8 cellular contexts compared by ENCODE assay signal in the genomic region with DNA sequence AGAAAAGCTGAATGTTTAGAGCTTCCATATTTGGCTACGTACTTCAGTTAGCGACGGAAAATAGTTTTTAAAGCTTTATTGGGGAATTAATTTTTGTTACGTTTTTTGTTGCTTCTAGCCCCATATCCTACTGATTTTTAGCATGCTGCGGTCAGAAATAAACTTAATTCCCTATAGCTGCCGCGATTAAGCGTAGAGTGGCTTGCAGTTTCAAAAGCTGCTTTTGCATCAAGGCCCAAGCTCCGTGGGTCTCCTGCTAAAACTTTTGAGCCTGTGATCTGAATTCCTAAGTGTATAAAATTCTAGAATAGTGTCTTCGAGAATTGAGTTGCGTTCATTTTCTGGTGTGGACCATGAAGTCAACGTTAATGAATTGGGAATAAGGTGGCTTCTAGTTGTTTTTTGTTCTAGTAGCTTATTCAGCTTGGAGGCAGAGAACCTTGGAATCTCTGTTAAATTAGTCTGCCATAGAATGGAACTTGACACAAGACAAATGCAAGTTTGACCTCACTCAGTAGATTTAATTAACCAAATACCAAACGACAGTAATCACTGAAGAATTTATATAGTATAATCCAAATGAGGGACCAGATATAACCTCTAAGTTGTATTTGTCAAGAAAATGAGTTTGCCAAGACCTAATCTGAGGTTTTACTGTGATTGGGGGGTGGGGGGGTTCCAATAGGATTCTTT. TPM values are rescaled to one million over a fixed set of nuclear protein-coding genes. Genes with fewer than 3 reads are reported as not detected.
A peak's percentile ranks its signal among the peaks of the same experiment; 100 is the strongest.
DNase-seq lines count a peak whose midpoint lies in the region; ATAC-seq and TF ChIP-seq lines count a peak whose summit lies in the region.

No MANE protein-coding gene starts in this region.

- no peaks in the 10 kb centered on the region for H3K9me2 ChIP-seq in OCI-LY7 (ENCODE audit: insufficient read depth, low read length)

- H3K27me3 ChIP-seq in CD4-positive, CD25-positive, alpha-beta regulatory T cell (ENCODE audit: control insufficient read depth, insufficient read depth, low read length), result no peaks in the 10 kb centered on the region
- no peaks in the 10 kb centered on the region for H3K27me3 ChIP-seq in endocrine pancreas (ENCODE audit: control insufficient read depth, insufficient read depth, low read length)
- H3K27me3 ChIP-seq in neural progenitor cell, result no peaks in the 10 kb centered on the region

- H3K4me2 ChIP-seq in OCI-LY7 (ENCODE audit: low read length) (peak overlapping the region; percentile 89), neural progenitor cell (peak overlapping the region; percentile 95)

- H3K79me2 ChIP-seq in OCI-LY7 (ENCODE audit: insufficient read depth, low read depth, low read length) (peaks cover 58% of the 10 kb centered on the region), neural progenitor cell (ENCODE audit: low read depth) (peaks cover 60% of the 10 kb centered on the region)

- peaks cover 0 to 2% (median 0%) of the 10 kb centered on the region in 7 donors for H3K9me3 Mint-ChIP-seq in CD4-positive, CD25-positive, alpha-beta regulatory T cell
- H3K9me3 Mint-ChIP-seq in neural progenitor cell, result no peaks in the 10 kb centered on the region

- peak overlapping the region; percentile 99 to 100 (median 100) for H3K4me3 Mint-ChIP-seq in CD4-positive, CD25-positive, alpha-beta regulatory T cell
- peak overlapping the region; percentile 96 for H3K4me3 Mint-ChIP-seq in neural progenitor cell

- BruUV-seq in OCI-LY7 (replicated peaks; lab: Mats Ljungman, UMichigan), result TSS peak; percentile 72

- TF ChIP-seq CTCF in OCI-LY7 (conservative IDR thresholded peaks at IDR 0.05; ENCODE audit: low read length) (no peak), neural progenitor cell (IDR thresholded peaks at IDR 0.05) (no peak)

- H3K27ac Mint-ChIP-seq in CD4-positive, CD25-positive, alpha-beta regulatory T cell, result peak overlapping the region; percentile 96 to 99 (median 98)
- peak overlapping the region; percentile 89 for H3K27ac Mint-ChIP-seq in neural progenitor cell

- no peaks in the 10 kb centered on the region for H3K27me3 Mint-ChIP-seq in CD4-positive, CD25-positive, alpha-beta regulatory T cell
- peaks cover 4% of the 10 kb centered on the region for H3K27me3 Mint-ChIP-seq in neural progenitor cell (ENCODE audit: insufficient read depth, low read depth)

- H2AFZ ChIP-seq in OCI-LY7 (ENCODE audit: low read length) (peak overlapping the region; percentile 73; the same call in 1 of the 2 replicates), neural progenitor cell (replicated peaks) (no peak overlapping the region)

- peaks cover 14% of the 10 kb centered on the region for H3F3A ChIP-seq in neural progenitor cell (ENCODE audit: low read depth)

- POLR2A ChIA-PET in OCI-LY7 (lab: Charles Lee), result interaction anchor here (0.6 to 4.8 kb wide), 14 partner anchors 8 to 397 kb away, joined by 3 to 17 read pairs (median 6); a partner anchor contains a TSS

- H3K9ac ChIP-seq in endocrine pancreas (ENCODE audit: control insufficient read depth, insufficient read depth, low read length) (peak overlapping the region; percentile 98), neural progenitor cell (peak overlapping the region; percentile 77)

- H3K27ac ChIP-seq in CD4-positive, CD25-positive, alpha-beta regulatory T cell (ENCODE audit: insufficient read depth, low read length, poor library complexity, severe bottlenecking), result peak overlapping the region; percentile 88
- H3K27ac ChIP-seq in OCI-LY7 (ENCODE audit: low read depth, low read length, poor library complexity, severe bottlenecking), result peak overlapping the region; percentile 55
- peak overlapping the region; percentile 70 for H3K27ac ChIP-seq in neural progenitor cell

- H3K4me1 ChIP-seq in CD4-positive, CD25-positive, alpha-beta regulatory T cell (ENCODE audit: control insufficient read depth, insufficient read depth, low read length, poor library complexity, severe bottlenecking), result peaks cover 24% of the 10 kb centered on the region
- H3K4me1 ChIP-seq in OCI-LY7 (ENCODE audit: insufficient read depth, low read length, poor library complexity, severe bottlenecking) (peaks cover 25% of the 10 kb centered on the region), endocrine pancreas (ENCODE audit: control insufficient read depth, insufficient read depth, low read length) (peaks cover 17% of the 10 kb centered on the region), neural progenitor cell (peaks cover 21% of the 10 kb centered on the region)

- peaks cover 3% of the 10 kb centered on the region for H3K36me3 Mint-ChIP-seq in CD4-positive, CD25-positive, alpha-beta regulatory T cell
- peaks cover 7% of the 10 kb centered on the region for H3K36me3 Mint-ChIP-seq in neural progenitor cell

- H4K20me1 ChIP-seq in OCI-LY7 (ENCODE audit: insufficient read depth, low read length), result peaks cover 25% of the 10 kb centered on the region
- peaks cover 54% of the 10 kb centered on the region for H4K20me1 ChIP-seq in neural progenitor cell (ENCODE audit: low read depth)

- no peak for DNase-seq in CD4-positive, CD25-positive, alpha-beta regulatory T cell
- DNase-seq in OCI-LY7 (ENCODE audit: low spot score), result no peak
- DNase-seq in neural progenitor cell (ENCODE audit: low spot score), result no peak
- no peak for DNase-seq in AG08396 (ENCODE audit: low spot score)
- DNase-seq in NCI-H2107 (lab: John Stamatoyannopoulos, UW), result no peak

- CTCF ChIA-PET in OCI-LY7 (lab: Charles Lee; ENCODE audit: unreplicated experiment), result interaction anchor here (0.6 to 1.2 kb wide), 3 partner anchors 11 to 1404 kb away, joined by 3 read pairs; no protein-coding TSS in a partner anchor

- H3K4me3 ChIP-seq in CD4-positive, CD25-positive, alpha-beta regulatory T cell (ENCODE audit: low read depth, low read length), result peak overlapping the region; percentile 97
- H3K4me3 ChIP-seq in OCI-LY7 (ENCODE audit: low read depth, low read length, poor library complexity, severe bottlenecking) (peak overlapping the region; percentile 87), endocrine pancreas (ENCODE audit: control insufficient read depth, insufficient read depth, low read length) (peak overlapping the region; percentile 100), neural progenitor cell (peak overlapping the region; percentile 83)

- ATAC-seq in CD4-positive, CD25-positive, alpha-beta regulatory T cell (ENCODE audit: low read depth in 2 of 2), result no peak
- ATAC-seq in HG02623 (IDR thresholded peaks at IDR 0.05; ENCODE audit: unreplicated experiment) (no peak), GM21528 (IDR thresholded peaks at IDR 0.05; ENCODE audit: low FRiP score, unreplicated experiment) (no peak)

- intact Hi-C loops in OCI-LY7 (cut with micrococcal nuclease; ENCODE audit: unreplicated experiment), result loop anchor here (1.0 kb wide), 1 partner anchor 51 kb away; a partner anchor contains a TSS

- no peaks in the 10 kb centered on the region for H3K9me3 ChIP-seq in CD4-positive, CD25-positive, alpha-beta regulatory T cell (ENCODE audit: control insufficient read depth in 2 of 2, low read length in 2 of 2)
- H3K9me3 ChIP-seq in OCI-LY7 (ENCODE audit: low read length), result no peaks in the 10 kb centered on the region
- H3K9me3 ChIP-seq in endocrine pancreas (ENCODE audit: control insufficient read depth, low read length), result no peaks in the 10 kb centered on the region
- H3K9me3 ChIP-seq in neural progenitor cell (ENCODE audit: low read depth), result no peaks in the 10 kb centered on the region

- H3K4me1 Mint-ChIP-seq in CD4-positive, CD25-positive, alpha-beta regulatory T cell, result peaks cover 22 to 59% (median 40%) of the 10 kb centered on the region in 4 donors
- H3K4me1 Mint-ChIP-seq in neural progenitor cell, result peaks cover 22% of the 10 kb centered on the region

- H3K36me3 ChIP-seq in CD4-positive, CD25-positive, alpha-beta regulatory T cell (ENCODE audit: control insufficient read depth, insufficient read depth, low read length), result no peaks in the 10 kb centered on the region
- H3K36me3 ChIP-seq in OCI-LY7 (ENCODE audit: insufficient read depth, low read length), result peaks cover 30% of the 10 kb centered on the region; the same call in 1 of the 2 replicates
- no peaks in the 10 kb centered on the region for H3K36me3 ChIP-seq in endocrine pancreas (ENCODE audit: control insufficient read depth, insufficient read depth, low read length)
- no peaks in the 10 kb centered on the region for H3K36me3 ChIP-seq in neural progenitor cell

RNA-seq across cellular contexts. Expression of a gene that starts 1.0 kb away (rescaled TPM):
- total RNA-seq in CD4-positive, CD25-positive, alpha-beta regulatory T cell, result 30.2 TPM
- polyA plus RNA-seq in CD4-positive, CD25-positive, alpha-beta regulatory T cell, result 10 to 100 TPM; 19.1 to 27.3 (median 23.7) TPM
- 45.6 and 61.3 TPM in 2 replicates for total RNA-seq in OCI-LY7 (2014; rRNA removed; shearing (Covaris generic))
- 52.8 and 57.7 TPM in 2 replicates for total RNA-seq in OCI-LY7 (2022)
- total RNA-seq in neural progenitor cell (ENCODE audit: low replicate concordance), result 176 and 234 TPM in 2 replicates

RNA-seq across cellular contexts. Expression of a gene that starts 35.5 kb away (rescaled TPM):
- not detected for total RNA-seq in CD4-positive, CD25-positive, alpha-beta regulatory T cell
- not detected for polyA plus RNA-seq in CD4-positive, CD25-positive, alpha-beta regulatory T cell
- total RNA-seq in OCI-LY7 (2014; rRNA removed; shearing (Covaris generic)), result not detected in 2 replicates
- not detected in 2 replicates for total RNA-seq in OCI-LY7 (2022)
- 0.46 TPM in 1 of 2 replicates, not detected in the other for total RNA-seq in neural progenitor cell (ENCODE audit: low replicate concordance)

RNA-seq across cellular contexts. Expression of a gene that starts 51.6 kb away (rescaled TPM):
- total RNA-seq in CD4-positive, CD25-positive, alpha-beta regulatory T cell, result 14.1 TPM
- polyA plus RNA-seq in CD4-positive, CD25-positive, alpha-beta regulatory T cell, result 1 to 10 TPM in 2 of 4 donors, under 1 TPM in 2; 0.48 to 2.9 (median 1.1) TPM
- 11.0 and 11.7 TPM in 2 replicates for total RNA-seq in OCI-LY7 (2014; rRNA removed; shearing (Covaris generic))
- total RNA-seq in OCI-LY7 (2022) (33.5 and 38.7 TPM in 2 replicates), neural progenitor cell (ENCODE audit: low replicate concordance) (93.6 and 115 TPM in 2 replicates)
